ENCODE assay signal across 8 cellular contexts in the genomic region with DNA sequence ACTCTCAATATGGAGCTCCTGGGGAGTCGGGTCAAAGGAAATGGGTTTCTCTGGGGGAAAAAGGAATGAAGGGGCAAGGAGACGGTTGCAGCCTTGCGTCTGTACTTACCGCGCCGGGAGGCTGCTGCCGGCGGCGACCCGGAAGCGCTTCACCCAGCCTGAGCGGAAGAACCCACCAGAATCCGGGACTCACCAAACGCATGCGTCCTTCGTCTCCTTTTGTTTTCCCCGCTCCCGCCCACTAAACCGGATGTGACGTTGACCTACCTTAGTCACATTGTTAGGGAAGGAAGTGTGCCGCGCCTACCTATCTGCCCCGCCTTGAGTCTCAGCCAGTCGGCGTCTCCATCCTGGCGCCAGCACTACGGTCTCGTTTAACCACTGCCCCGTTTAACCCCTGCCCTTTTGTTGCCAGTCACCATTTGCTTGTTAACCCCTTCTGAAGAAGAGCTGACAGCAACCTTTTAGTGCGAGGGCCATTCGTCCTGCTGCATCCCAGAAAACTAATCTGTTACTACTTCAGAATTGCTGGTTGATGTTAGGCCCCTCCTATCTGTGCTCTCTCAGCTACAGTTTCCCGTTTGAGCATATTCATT. TPM values are rescaled to one million over a fixed set of nuclear protein-coding genes. Genes with fewer than 3 reads are reported as not detected.
DNase-seq lines count a peak whose midpoint lies in the region; ATAC-seq and TF ChIP-seq lines count a peak whose summit lies in the region.

A gene (minus strand): TSS at position 155 of the 596 bp plus-strand sequence. CDS start 1,419 bp downstream, outside the sequence.

- H3K4me1 ChIP-seq in osteoblast (ENCODE audit: insufficient read depth, low read length) (peaks cover 33% of the 10 kb centered on the region), thoracic aorta (ENCODE audit: control insufficient read depth in 1 of 2, low read depth in 2 of 2) (peaks cover 3 to 16% of the 10 kb centered on the region in 2 donors)

- no peaks in the 10 kb centered on the region for H4K20me1 ChIP-seq in osteoblast (ENCODE audit: insufficient read depth, low read length)

- H2AFZ ChIP-seq in osteoblast (ENCODE audit: low read length) = peak within 1 kb of the TSS; percentile 97

- no peak for TF ChIP-seq CTCF in glutamatergic neuron (IDR thresholded peaks at IDR 0.05; ENCODE audit: partially characterized antibody, unreplicated experiment)
- no peak for TF ChIP-seq CTCF in osteoblast (IDR thresholded peaks at IDR 0.05; ENCODE audit: extremely low read depth, low read depth, low read length)
- no peak for TF ChIP-seq CTCF in thoracic aorta (IDR thresholded peaks at IDR 0.05)

- DNase-seq in NCI-H1092 treated with DMSO at 0.1 percent for 48 hours (lab: John Stamatoyannopoulos, UW) = peak; percentile 100
- peak; percentile 91 for DNase-seq in SKM-1 (lab: John Stamatoyannopoulos, UW; ENCODE audit: unreplicated experiment)
- DNase-seq in glutamatergic neuron = peak; percentile 93
- DNase-seq in osteoblast (ENCODE audit: insufficient read length, low spot score, missing footprints) = peak; percentile 93
- DNase-seq in thoracic aorta (ENCODE audit: low spot score) = peak; percentile 100

- no peaks in the 10 kb centered on the region for H3K9me3 Mint-ChIP-seq in activated naive CD8-positive, alpha-beta T cell (ENCODE audit: low read depth)
- H3K9me3 Mint-ChIP-seq in glutamatergic neuron (ENCODE audit: unreplicated experiment) = peaks cover 12% of the 10 kb centered on the region

- ATAC-seq in HG02610 (IDR thresholded peaks at IDR 0.05; ENCODE audit: unreplicated experiment) (peak; percentile 71), thoracic aorta (ENCODE audit: insufficient number of reproducible peaks, low FRiP score, low read depth) (peak; percentile 92)

- peaks cover 8% of the 10 kb centered on the region for H3K79me2 ChIP-seq in osteoblast (ENCODE audit: insufficient read depth, low read length)

- H3K4me1 Mint-ChIP-seq in activated naive CD8-positive, alpha-beta T cell (ENCODE audit: low read depth) = peaks cover 18% of the 10 kb centered on the region
- peaks cover 3% of the 10 kb centered on the region for H3K4me1 Mint-ChIP-seq in glutamatergic neuron (ENCODE audit: low read depth, unreplicated experiment)

- peaks cover 4% of the 10 kb centered on the region for H3K36me3 Mint-ChIP-seq in activated naive CD8-positive, alpha-beta T cell
- H3K36me3 Mint-ChIP-seq in glutamatergic neuron (ENCODE audit: unreplicated experiment) = peaks cover 14% of the 10 kb centered on the region

- peak within 1 kb of the TSS; percentile 99 for H3K27ac Mint-ChIP-seq in activated naive CD8-positive, alpha-beta T cell
- peak within 1 kb of the TSS; percentile 100 for H3K27ac Mint-ChIP-seq in glutamatergic neuron (ENCODE audit: unreplicated experiment)

- no peaks in the 10 kb centered on the region for H3K9me3 ChIP-seq in osteoblast (ENCODE audit: low read depth, low read length)
- H3K9me3 ChIP-seq in thoracic aorta = no peaks in the 10 kb centered on the region

- H3K4me3 Mint-ChIP-seq in activated naive CD8-positive, alpha-beta T cell = peak within 1 kb of the TSS; percentile 95
- H3K4me3 Mint-ChIP-seq in glutamatergic neuron (ENCODE audit: unreplicated experiment) = peak within 1 kb of the TSS; percentile 95

- no peaks in the 10 kb centered on the region for H3K27me3 ChIP-seq in osteoblast (ENCODE audit: insufficient read depth, low read length)
- H3K27me3 ChIP-seq in thoracic aorta (replicated peaks; ENCODE audit: insufficient read depth) = no peaks in the 10 kb centered on the region

- peak within 1 kb of the TSS; percentile 100 for H3K27ac ChIP-seq in osteoblast (ENCODE audit: low read depth, low read length)
- H3K27ac ChIP-seq in thoracic aorta = peak within 1 kb of the TSS; percentile 87 to 92

- H3K27me3 Mint-ChIP-seq in activated naive CD8-positive, alpha-beta T cell = no peaks in the 10 kb centered on the region
- peaks cover 17% of the 10 kb centered on the region for H3K27me3 Mint-ChIP-seq in glutamatergic neuron (ENCODE audit: unreplicated experiment)

- H3K36me3 ChIP-seq in osteoblast (ENCODE audit: insufficient read depth, low read length) (no peaks in the 10 kb centered on the region), thoracic aorta (no peaks in the 10 kb centered on the region)

- H3K4me2 ChIP-seq in osteoblast (ENCODE audit: insufficient read depth, low read length) = peak within 1 kb of the TSS; percentile 96

- H3K4me3 ChIP-seq in GM08714 (ENCODE audit: low read length) = peak within 1 kb of the TSS; percentile 82
- H3K4me3 ChIP-seq in osteoblast (ENCODE audit: insufficient read depth, low read length) = peak within 1 kb of the TSS; percentile 91
- peak within 1 kb of the TSS; percentile 89 for H3K4me3 ChIP-seq in thoracic aorta

RNA-seq across cellular contexts. Expression of the gene that starts here (rescaled TPM):
- total RNA-seq in glutamatergic neuron (ENCODE audit: unreplicated experiment) (31.9 TPM), osteoblast (21.7 and 23.0 TPM in 2 replicates), thoracic aorta (10 to 100 TPM in 1 of 2 donors, 1 to 10 TPM in 1; 9.8 to 24.2 TPM)

Comparison
In these comparisons a context has a peak if more than half of its experiments do, and no peak if none do; other contexts are left out.
1. Peak in every context shown above with its lines: DNase-seq, ATAC-seq, H3K4me3 ChIP-seq and H3K27ac ChIP-seq.